1 cellular context compared by ENCODE assay signal in the genomic region with DNA sequence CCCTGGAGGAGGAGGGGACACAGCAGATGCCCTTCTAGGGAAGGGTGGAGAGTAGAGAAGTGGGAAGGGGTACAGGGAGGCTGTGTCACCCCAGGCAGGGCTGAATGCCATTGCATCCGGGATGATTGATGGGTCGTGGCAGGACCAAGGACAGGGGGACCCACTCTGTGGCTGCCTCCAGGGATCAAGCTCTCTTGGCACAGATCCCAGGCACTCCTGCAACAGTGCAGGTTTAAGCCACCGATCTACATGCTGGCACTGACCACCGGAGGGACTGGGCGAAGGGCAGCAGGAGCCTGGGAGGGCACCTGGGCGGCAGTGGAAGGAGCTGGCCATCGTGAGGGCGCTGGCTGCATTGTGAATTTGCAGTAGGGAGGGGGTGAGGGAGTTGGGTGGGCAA.
TF ChIP-seq lines count a peak whose summit lies in the region.

No MANE protein-coding gene starts in this region.

TF ChIP-seq in SK-N-SH, 30 proteins besides CTCF, POLR2A, EP300 and RAD21:
- TF ChIP-seq, protein P1, sequence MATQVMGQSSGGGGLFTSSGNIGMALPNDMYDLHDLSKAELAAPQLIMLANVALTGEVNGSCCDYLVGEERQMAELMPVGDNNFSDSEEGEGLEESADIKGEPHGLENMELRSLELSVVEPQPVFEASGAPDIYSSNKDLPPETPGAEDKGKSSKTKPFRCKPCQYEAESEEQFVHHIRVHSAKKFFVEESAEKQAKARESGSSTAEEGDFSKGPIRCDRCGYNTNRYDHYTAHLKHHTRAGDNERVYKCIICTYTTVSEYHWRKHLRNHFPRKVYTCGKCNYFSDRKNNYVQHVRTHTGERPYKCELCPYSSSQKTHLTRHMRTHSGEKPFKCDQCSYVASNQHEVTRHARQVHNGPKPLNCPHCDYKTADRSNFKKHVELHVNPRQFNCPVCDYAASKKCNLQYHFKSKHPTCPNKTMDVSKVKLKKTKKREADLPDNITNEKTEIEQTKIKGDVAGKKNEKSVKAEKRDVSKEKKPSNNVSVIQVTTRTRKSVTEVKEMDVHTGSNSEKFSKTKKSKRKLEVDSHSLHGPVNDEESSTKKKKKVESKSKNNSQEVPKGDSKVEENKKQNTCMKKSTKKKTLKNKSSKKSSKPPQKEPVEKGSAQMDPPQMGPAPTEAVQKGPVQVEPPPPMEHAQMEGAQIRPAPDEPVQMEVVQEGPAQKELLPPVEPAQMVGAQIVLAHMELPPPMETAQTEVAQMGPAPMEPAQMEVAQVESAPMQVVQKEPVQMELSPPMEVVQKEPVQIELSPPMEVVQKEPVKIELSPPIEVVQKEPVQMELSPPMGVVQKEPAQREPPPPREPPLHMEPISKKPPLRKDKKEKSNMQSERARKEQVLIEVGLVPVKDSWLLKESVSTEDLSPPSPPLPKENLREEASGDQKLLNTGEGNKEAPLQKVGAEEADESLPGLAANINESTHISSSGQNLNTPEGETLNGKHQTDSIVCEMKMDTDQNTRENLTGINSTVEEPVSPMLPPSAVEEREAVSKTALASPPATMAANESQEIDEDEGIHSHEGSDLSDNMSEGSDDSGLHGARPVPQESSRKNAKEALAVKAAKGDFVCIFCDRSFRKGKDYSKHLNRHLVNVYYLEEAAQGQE (IDR thresholded peaks at IDR 0.05; ENCODE audit: low read depth, low read length), result 0 out of 2 replicates have a peak, but pooled peaks have one; percentile 25
